19 cellular contexts compared by ENCODE assay signal in genomic region chr14:94145902-94146527, GRCh38. TPM values are rescaled to one million over a fixed set of nuclear protein-coding genes. Genes with fewer than 3 reads are reported as not detected.
A peak's percentile ranks its signal among the peaks of the same experiment; 100 is the strongest.
DNase-seq lines count a peak whose midpoint lies in the region; ATAC-seq, FAIRE-seq and TF ChIP-seq lines count a peak whose summit lies in the region.
"Had no signal": no experiment of that assay in that cellular context is flagged by ENCODE, and none has a peak within 500 bp of the region (broad histone marks: within the 10 kb centered on the region; RNA-seq: fewer than 3 reads in every experiment).

No MANE protein-coding gene starts in this region.

- H3K79me2 ChIP-seq in GM12878 (ENCODE audit: control insufficient read depth, insufficient read depth, low read length), result no peaks in the 10 kb centered on the region

- peak overlapping the region in 4 of 8 donors; percentile 7 to 62 (median 16) for H3K27ac Mint-ChIP-seq in CD8-positive, alpha-beta memory T cell
- H3K27ac Mint-ChIP-seq: activated T-helper 1 cell treated with anti-CD3 and anti-CD28 coated beads, Interleukin-12 subunit alpha, Interleukin-12 subunit beta, Interleukin-2, Interleukin-4 antibody, amounts not matched to agents 30 ng/mL and 10 ng/mL and 1 ng/mL, durations not matched to agents 14 hours and 24 hours and 36 hours; HFFc6; natural killer cell treated with Interleukin-12 subunit alpha and Interleukin-12 subunit beta and Interleukin-15 and Interleukin-18, amount 100 ng/mL, for 72 hours; stimulated activated naive CD8-positive, alpha-beta T cell treated with anti-CD3 and anti-CD28 coated beads, Interleukin-15, Interleukin-2, amounts not matched to agents 100 ng/mL and 50 ng/mL, for 24 hours had no signal

- no peak for TF ChIP-seq RAD21 in GM12878 (IDR thresholded peaks at IDR 0.05; ENCODE audit: insufficient read depth, low read depth, low read length)

- no peaks in the 10 kb centered on the region for H3K27me3 ChIP-seq in GM12878 (replicated peaks in 1 of 2; ENCODE audit: control insufficient read depth in 2 of 2, insufficient read depth in 2 of 2, low read length in 1 of 2)
- no peaks in the 10 kb centered on the region for H3K27me3 ChIP-seq in CD8-positive, alpha-beta memory T cell (ENCODE audit: insufficient read depth, low read length, poor library complexity, severe bottlenecking)
- H3K27me3 ChIP-seq: ascending aorta; BLaER1 treated with 17β-estradiol and CSF1 and Interleukin-3, amounts not matched to agents 10 nM and 100 nM; sigmoid colon had no signal

- no peaks in the 10 kb centered on the region for H3K36me3 Mint-ChIP-seq in CD8-positive, alpha-beta memory T cell
- H3K36me3 Mint-ChIP-seq: natural killer cell treated with Interleukin-12 subunit alpha and Interleukin-12 subunit beta and Interleukin-15 and Interleukin-18, amount 100 ng/mL, for 72 hours had no signal

- ATAC-seq in GM19395 (IDR thresholded peaks at IDR 0.05; ENCODE audit: unreplicated experiment), result peak; percentile 58
- ATAC-seq in GM12878, result peak; percentile 40
- ATAC-seq in HG02759 (IDR thresholded peaks at IDR 0.05; ENCODE audit: unreplicated experiment), result no peak
- ATAC-seq: natural killer cell treated with Interleukin-12 subunit alpha and Interleukin-12 subunit beta and Interleukin-15 and Interleukin-18, amount 100 ng/mL, for 72 hours; PC-3 had no signal

- no peak overlapping the region for H3K4me3 ChIP-seq in GM12878
- no peak overlapping the region for H3K4me3 ChIP-seq in CD8-positive, alpha-beta memory T cell (ENCODE audit: low read length)
- H3K4me3 ChIP-seq: ascending aorta; BLaER1 treated with 17β-estradiol and CSF1 and Interleukin-3, amounts not matched to agents 10 nM and 100 nM; sigmoid colon had no signal

- no peak for TF ChIP-seq POLR2A in GM12878 (IDR thresholded peaks at IDR 0.05; ENCODE audit: low read depth, low read length)

- H3K9me3 Mint-ChIP-seq in CD8-positive, alpha-beta memory T cell, result no peaks in the 10 kb centered on the region
- H3K9me3 Mint-ChIP-seq: activated T-helper 1 cell treated with anti-CD3 and anti-CD28 coated beads, Interleukin-12 subunit alpha, Interleukin-12 subunit beta, Interleukin-2, Interleukin-4 antibody, amounts not matched to agents 30 ng/mL and 10 ng/mL and 1 ng/mL, durations not matched to agents 14 hours and 24 hours and 36 hours; HFFc6; natural killer cell treated with Interleukin-12 subunit alpha and Interleukin-12 subunit beta and Interleukin-15 and Interleukin-18, amount 100 ng/mL, for 72 hours; stimulated activated naive CD8-positive, alpha-beta T cell treated with anti-CD3 and anti-CD28 coated beads, Interleukin-15, Interleukin-2, amounts not matched to agents 100 ng/mL and 50 ng/mL, for 24 hours had no signal

- no peak overlapping the region for H3K9ac ChIP-seq in GM12878 (ENCODE audit: control insufficient read depth, insufficient read depth, low read length)
- H3K9ac ChIP-seq: BLaER1 treated with 17β-estradiol and CSF1 and Interleukin-3, amounts not matched to agents 10 nM and 100 nM had no signal

- peaks cover 0 to 4% of the 10 kb centered on the region in 2 donors for H3K27me3 Mint-ChIP-seq in CD8-positive, alpha-beta memory T cell

- peak overlapping the region; percentile 51 for H2AFZ ChIP-seq in GM12878 (ENCODE audit: control insufficient read depth, low read depth, low read length)

- peaks cover 17 to 27% (median 18%) of the 10 kb centered on the region in 3 donors for H3K4me1 Mint-ChIP-seq in CD8-positive, alpha-beta memory T cell

- RAD21 ChIA-PET in GM12878 (lab: Charles Lee; ENCODE audit: unreplicated experiment), result interaction anchor here (0.8 kb wide), 1 partner anchor 10 kb away, joined by 3 read pairs; no protein-coding TSS in a partner anchor

- no peak for FAIRE-seq in GM12878 (lab: Jason Lieb, UNC)

- no peaks in the 10 kb centered on the region; the same call in 2 of the 3 replicates for H3K9me3 ChIP-seq in GM12878 (replicated peaks; ENCODE audit: control insufficient read depth, insufficient read depth, low read length)
- H3K9me3 ChIP-seq in CD8-positive, alpha-beta memory T cell (ENCODE audit: low read length), result no peaks in the 10 kb centered on the region
- H3K9me3 ChIP-seq: ascending aorta; BLaER1 treated with 17β-estradiol and CSF1 and Interleukin-3, amounts not matched to agents 10 nM and 100 nM; sigmoid colon had no signal

- POLR2A ChIA-PET in GM12878 (lab: Charles Lee), result interaction anchor here (0.7 kb wide), 1 partner anchor 10 kb away, joined by 4 read pairs; no protein-coding TSS in a partner anchor
- POLR2A ChIA-PET in CD8-positive, alpha-beta memory T cell (lab: Charles Lee), result no interaction called here

- H3K4me1 ChIP-seq in GM12878 (ENCODE audit: control insufficient read depth, insufficient read depth, low read length), result peaks cover 5% of the 10 kb centered on the region
- H3K4me1 ChIP-seq in CD8-positive, alpha-beta memory T cell (ENCODE audit: insufficient read depth, low read length), result no peaks in the 10 kb centered on the region
- H3K4me1 ChIP-seq: ascending aorta, sigmoid colon had no signal

- SMC1A ChIA-PET in GM12878 (lab: Charles Lee; ENCODE audit: uncharacterized antibody, unreplicated experiment), result interaction anchor here (0.6 to 1.1 kb wide), 3 partner anchors 9 to 55 kb away, joined by 3 to 4 read pairs (median 3); no protein-coding TSS in a partner anchor

- no peaks in the 10 kb centered on the region for H4K20me1 ChIP-seq in GM12878 (ENCODE audit: control insufficient read depth, insufficient read depth)
- H4K20me1 ChIP-seq: BLaER1 treated with 17β-estradiol and CSF1 and Interleukin-3, amounts not matched to agents 10 nM and 100 nM had no signal

- in situ Hi-C loops in GM12878 (cut with MboI), result no loop called here

- no peaks in the 10 kb centered on the region for H3K36me3 ChIP-seq in GM12878 (ENCODE audit: control insufficient read depth in 2 of 2, insufficient read depth in 2 of 2, low read length in 1 of 2)
- no peaks in the 10 kb centered on the region for H3K36me3 ChIP-seq in CD8-positive, alpha-beta memory T cell (ENCODE audit: insufficient read depth, low read length)
- H3K36me3 ChIP-seq: ascending aorta; BLaER1 treated with 17β-estradiol and CSF1 and Interleukin-3, amounts not matched to agents 10 nM and 100 nM; sigmoid colon had no signal

- no peak overlapping the region for H3K4me2 ChIP-seq in GM12878 (ENCODE audit: control insufficient read depth, insufficient read depth)

- TF ChIP-seq EP300 in GM12878 (IDR thresholded peaks at IDR 0.05; ENCODE audit: borderline replicate concordance in 1 of 2, control insufficient read depth in 1 of 2, low read depth in 2 of 2, low read length in 2 of 2), result no peak

- peak overlapping the region in 1 of 7 donors; percentile 10 for H3K4me3 Mint-ChIP-seq in CD8-positive, alpha-beta memory T cell
- H3K4me3 Mint-ChIP-seq: activated T-helper 1 cell treated with anti-CD3 and anti-CD28 coated beads, Interleukin-12 subunit alpha, Interleukin-12 subunit beta, Interleukin-2, Interleukin-4 antibody, amounts not matched to agents 30 ng/mL and 10 ng/mL and 1 ng/mL, durations not matched to agents 14 hours and 24 hours and 36 hours; HFFc6; natural killer cell treated with Interleukin-12 subunit alpha and Interleukin-12 subunit beta and Interleukin-15 and Interleukin-18, amount 100 ng/mL, for 72 hours; stimulated activated naive CD8-positive, alpha-beta T cell treated with anti-CD3 and anti-CD28 coated beads, Interleukin-15, Interleukin-2, amounts not matched to agents 100 ng/mL and 50 ng/mL, for 24 hours had no signal

- intact Hi-C loops in GM12878 (cut with micrococcal nuclease; ENCODE audit: unreplicated experiment), result no loop called here

- CTCF ChIA-PET in GM12878 (lab: Yijun Ruan, JAX), result interaction anchor here (1.0 to 1.9 kb wide), 3 partner anchors 9 to 109 kb away, joined by 5 to 6 read pairs (median 6); no protein-coding TSS in a partner anchor
- CTCF ChIA-PET in CD8-positive, alpha-beta memory T cell (lab: Charles Lee), result interaction anchor here (1.2 to 2.1 kb wide), 2 partner anchors 9 to 34 kb away, joined by 3 to 15 read pairs; no protein-coding TSS in a partner anchor

- 32% methylated on average over 6 of the region's 6 CpGs for WGBS in GM12878 (ENCODE audit: insufficient coverage, insufficient replicate concordance, low lambda C conversion rate, missing lambda C conversion rate)

- TF ChIP-seq CTCF in GM12878 (IDR thresholded peaks at IDR 0.05 in 2 of 3, conservative IDR thresholded peaks at IDR 0.05 in 1 of 3; ENCODE audit: control insufficient read depth in 2 of 3, extremely low read depth in 1 of 3, insufficient read depth in 1 of 3, low read depth in 3 of 3, low read length in 3 of 3), result no peak

- no peak overlapping the region for H3K27ac ChIP-seq in GM12878 (ENCODE audit: control insufficient read depth, insufficient read depth)
- H3K27ac ChIP-seq in CD8-positive, alpha-beta memory T cell (ENCODE audit: low read depth, low read length), result no peak overlapping the region
- H3K27ac ChIP-seq: ascending aorta; BLaER1 treated with 17β-estradiol and CSF1 and Interleukin-3, amounts not matched to agents 10 nM and 100 nM; sigmoid colon had no signal

- DNase-seq in DMS 273 (lab: John Stamatoyannopoulos, UW; ENCODE audit: unreplicated experiment) (peak; percentile 80), NCI-H2171 (lab: John Stamatoyannopoulos, UW) (peak; percentile 18), GM12878 (ENCODE audit: low read depth, low spot score) (no peak), germinal center (ENCODE audit: low spot score) (no peak)
- DNase-seq in CD8-positive, alpha-beta memory T cell, result no peak
- no peak for DNase-seq in stimulated activated CD8-positive, alpha-beta memory T cell treated with anti-CD3 and anti-CD28 coated beads, Interleukin-4, amount 100 ng/mL, for 48 hours
- DNase-seq: activated CD4-positive, alpha-beta T cell treated with anti-CD3 and anti-CD28 coated beads for 48 hours; HFFc6; NCI-H1092; PC-3; sigmoid colon had no signal

- no TSS peak for BruUV-seq in GM12878 (replicated peaks; lab: Mats Ljungman, UMichigan)

RNA-seq across cellular contexts. Expression of gene IFI27L2, which starts 16.6 kb away (rescaled TPM):
- 7.1 and 11.9 TPM in 2 replicates for total RNA-seq in GM12878 (2013; cell fraction: nucleolus; rRNA removed)
- 109 and 134 TPM in 2 replicates for total RNA-seq in GM12878 (2014; rRNA removed)
- total RNA-seq in GM12878 (2014; rRNA removed; fragmentation: Illumina TruSeq; extraction: Trizol), result 46.9 and 54.2 TPM in 2 replicates
- 59.5 and 66.9 TPM in 2 replicates for total RNA-seq in GM12878 (2021)
- 39.6 TPM for polyA plus RNA-seq in GM12878 (2011; ENCODE audit: low read depth)
- polyA plus RNA-seq in GM12878 (2011; rRNA removed), result 21.0 and 41.9 TPM in 2 replicates
- polyA plus RNA-seq in GM12878 (2011; cell fraction: cytosol; rRNA removed), result 113 and 133 TPM in 2 replicates
- 49.5 and 53.8 TPM in 2 replicates for polyA plus RNA-seq in GM12878 (2011; cell fraction: nucleus; rRNA removed)
- 99.3 and 161 TPM in 2 replicates for polyA plus RNA-seq in GM12878 (2012)
- 8.9 and 31.9 TPM in 2 replicates for polyA plus RNA-seq in GM12878 (2014; fragmentation: Illumina TruSeq; extraction: Trizol)
- 10 to 100 TPM; 26.6 to 61.2 TPM for polyA plus RNA-seq in GM12878 (2014; fragmentation: Nextera tagmentation; extraction: Ambion mirVana)
- polyA plus RNA-seq in GM12878 (2014; rRNA removed), result 121 and 126 TPM in 2 replicates
- 10 to 100 TPM; 80.4 to 81.8 TPM for polyA plus RNA-seq in GM12878 (2016; fragmentation: Nextera tagmentation; extraction: Ambion mirVana)
- 15.3 and 34.3 TPM in 2 replicates for polyA minus RNA-seq in GM12878 (2011; rRNA and poly(A)+ RNA removed)
- polyA minus RNA-seq in GM12878 (2011; cell fraction: cytosol; rRNA and poly(A)+ RNA removed), result 10.2 and 11.0 TPM in 2 replicates
- 10.2 and 18.1 TPM in 2 replicates for polyA minus RNA-seq in GM12878 (2011; cell fraction: nucleus; rRNA and poly(A)+ RNA removed)
- total RNA-seq in CD8-positive, alpha-beta memory T cell, result 10 to 100 TPM; 55.9 to 58.5 TPM
- polyA plus RNA-seq in CD8-positive, alpha-beta memory T cell, result 95.5 TPM

RNA-seq across cellular contexts. Expression of gene PPP4R4, which starts 28.1 kb away (rescaled TPM):
- 0.17 and 0.20 TPM in 2 replicates for total RNA-seq in GM12878 (2013; cell fraction: nucleolus; rRNA removed)
- 0.06 and 0.22 TPM in 2 replicates for total RNA-seq in GM12878 (2014; rRNA removed)
- 0.13 and 0.28 TPM in 2 replicates for total RNA-seq in GM12878 (2014; rRNA removed; fragmentation: Illumina TruSeq; extraction: Trizol)
- total RNA-seq in GM12878 (2021), result 0.13 TPM in 1 of 2 replicates, not detected in the other
- polyA plus RNA-seq in GM12878 (2011; ENCODE audit: low read depth), result not detected
- 0.10 and 0.13 TPM in 2 replicates for polyA plus RNA-seq in GM12878 (2011; rRNA removed)
- 0.07 and 0.17 TPM in 2 replicates for polyA plus RNA-seq in GM12878 (2011; cell fraction: cytosol; rRNA removed)
- polyA plus RNA-seq in GM12878 (2011; cell fraction: nucleus; rRNA removed), result not detected in 2 replicates
- polyA plus RNA-seq in GM12878 (2012), result 0.08 and 0.20 TPM in 2 replicates
- 0.01 TPM in 1 of 2 replicates, not detected in the other for polyA plus RNA-seq in GM12878 (2014; fragmentation: Illumina TruSeq; extraction: Trizol)
- polyA plus RNA-seq in GM12878 (2014; fragmentation: Nextera tagmentation; extraction: Ambion mirVana), result under 1 TPM in 1 of 2 experiments, not detected in 1; 0.02 TPM
- polyA plus RNA-seq in GM12878 (2014; rRNA removed), result not detected in 2 replicates
- polyA plus RNA-seq in GM12878 (2016; fragmentation: Nextera tagmentation; extraction: Ambion mirVana), result not detected
- polyA minus RNA-seq in GM12878 (2011; rRNA and poly(A)+ RNA removed), result 0.07 and 0.62 TPM in 2 replicates
- not detected in 2 replicates for polyA minus RNA-seq in GM12878 (2011; cell fraction: cytosol; rRNA and poly(A)+ RNA removed)
- polyA minus RNA-seq in GM12878 (2011; cell fraction: nucleus; rRNA and poly(A)+ RNA removed), result 0.24 and 0.96 TPM in 2 replicates
- 1 to 10 TPM; 1.2 to 1.8 TPM for total RNA-seq in CD8-positive, alpha-beta memory T cell
- 0.17 TPM for polyA plus RNA-seq in CD8-positive, alpha-beta memory T cell
- total RNA-seq: ascending aorta, dermis microvascular lymphatic vessel endothelial cell had no signal

RNA-seq across cellular contexts. Expression of gene IFI27, which starts 35.5 kb away (rescaled TPM):
- total RNA-seq in GM12878 (2013; cell fraction: nucleolus; rRNA removed), result 0.73 and 0.90 TPM in 2 replicates
- total RNA-seq in GM12878 (2014; rRNA removed) (1.6 TPM in 2 replicates), GM12878 (2014; rRNA removed; fragmentation: Illumina TruSeq; extraction: Trizol) (0.97 and 1.4 TPM in 2 replicates), GM12878 (2021) (2.0 and 2.9 TPM in 2 replicates)
- 0.09 TPM for polyA plus RNA-seq in GM12878 (2011; ENCODE audit: low read depth)
- polyA plus RNA-seq in GM12878 (2011; rRNA removed) (31.3 and 45.5 TPM in 2 replicates), GM12878 (2014; fragmentation: Illumina TruSeq; extraction: Trizol) (1.1 and 1.5 TPM in 2 replicates), GM12878 (2014; fragmentation: Nextera tagmentation; extraction: Ambion mirVana) (1 to 10 TPM; 3.7 to 4.7 TPM), GM12878 (2014; rRNA removed) (1.3 TPM in 2 replicates), GM12878 (2016; fragmentation: Nextera tagmentation; extraction: Ambion mirVana) (1 to 10 TPM; 3.8 to 5.2 TPM)
- polyA plus RNA-seq in GM12878 (2011; cell fraction: cytosol; rRNA removed), result 130 and 135 TPM in 2 replicates
- 37.2 and 43.7 TPM in 2 replicates for polyA plus RNA-seq in GM12878 (2011; cell fraction: nucleus; rRNA removed)
- 1.1 and 1.4 TPM in 2 replicates for polyA plus RNA-seq in GM12878 (2012)
- polyA minus RNA-seq in GM12878 (2011; rRNA and poly(A)+ RNA removed), result 19.4 and 36.6 TPM in 2 replicates
- polyA minus RNA-seq in GM12878 (2011; cell fraction: cytosol; rRNA and poly(A)+ RNA removed), result 4.9 and 6.5 TPM in 2 replicates
- 4.4 and 5.1 TPM in 2 replicates for polyA minus RNA-seq in GM12878 (2011; cell fraction: nucleus; rRNA and poly(A)+ RNA removed)
- total RNA-seq in CD8-positive, alpha-beta memory T cell, result 1 to 10 TPM; 1.3 TPM
- 5.5 TPM for polyA plus RNA-seq in CD8-positive, alpha-beta memory T cell

Comparison
In these comparisons a context has a peak if more than half of its experiments do, and no peak if none do; other contexts are left out.
1. DNase-seq: peak in DMS 273 (single experiment) and NCI-H2171 (single experiment); none in GM12878 (single experiment), CD8-positive, alpha-beta memory T cell (0 of 5), stimulated activated CD8-positive, alpha-beta memory T cell treated with anti-CD3 and anti-CD28 coated beads, Interleukin-4, amount 100 ng/mL, for 48 hours (single experiment) and germinal center (single experiment).